Comparison of ENCODE assay signal across 9 cellular contexts in genomic region chr3:25428003-25428861, GRCh38. TPM values are rescaled to one million over a fixed set of nuclear protein-coding genes. Genes with fewer than 3 reads are reported as not detected.
DNase-seq lines count a peak whose midpoint lies in the region; ATAC-seq and TF ChIP-seq lines count a peak whose summit lies in the region.
"Had no signal": no experiment of that assay in that cellular context is flagged by ENCODE, and none has a peak within 500 bp of the region (broad histone marks: within the 10 kb centered on the region; RNA-seq: fewer than 3 reads in every experiment).

Gene RARB, plus strand, starts transcription at chr3:25428263. Its CDS starts 469 bp downstream, at chr3:25428732.

- peak; percentile 60 for DNase-seq in DMS 273 (lab: John Stamatoyannopoulos, UW; ENCODE audit: unreplicated experiment)
- no peak for DNase-seq in DMS 273 treated with DMSO at 0.1 percent for 48 hours (lab: John Stamatoyannopoulos, UW)
- DNase-seq in KBM-7: peak; percentile 51
- DNase-seq in WTC11 (ENCODE audit: low spot score): peak; percentile 35
- DNase-seq in glomerular endothelial cell (ENCODE audit: extremely low read depth, low read depth, low spot score): peak; percentile 93
- DNase-seq in neural progenitor cell (ENCODE audit: low spot score): peak; percentile 73

- POLR2A ChIA-PET in WTC11 (lab: Charles Lee): no interaction called here

- ATAC-seq in WTC11 (peak; percentile 78), HG03039 (IDR thresholded peaks at IDR 0.05; ENCODE audit: unreplicated experiment) (no peak), HG02973 (IDR thresholded peaks at IDR 0.05; ENCODE audit: unreplicated experiment) (no peak)

- no peaks in the 10 kb centered on the region for H3K79me2 ChIP-seq in neural progenitor cell (ENCODE audit: low read depth)

- H3K27me3 ChIP-seq in neural progenitor cell: peaks cover 9% of the 10 kb centered on the region

- H3K4me3 ChIP-seq in neural progenitor cell: peak within 1 kb of the TSS; percentile 51

- CTCF ChIA-PET in WTC11 (lab: Charles Lee): interaction anchor here (1.2 to 1.9 kb wide), 4 partner anchors 13 to 166 kb away, joined by 3 to 12 read pairs (median 4); no protein-coding TSS in a partner anchor

- H3K4me1 Mint-ChIP-seq in WTC11: peaks cover 67% of the 10 kb centered on the region
- H3K4me1 Mint-ChIP-seq in neural progenitor cell: peaks cover 65% of the 10 kb centered on the region

- H3K4me3 Mint-ChIP-seq in WTC11: peak within 1 kb of the TSS; percentile 77
- H3K4me3 Mint-ChIP-seq in neural progenitor cell: peak within 1 kb of the TSS; percentile 89

- peaks cover 22% of the 10 kb centered on the region for H3F3A ChIP-seq in neural progenitor cell (ENCODE audit: low read depth)

- H3K9me3 ChIP-seq in neural progenitor cell (ENCODE audit: low read depth): no peaks in the 10 kb centered on the region

- H3K27ac Mint-ChIP-seq in WTC11 (no peak within 1 kb of the TSS), neural progenitor cell (peak within 1 kb of the TSS; percentile 68)

- H2AFZ ChIP-seq in neural progenitor cell (replicated peaks): peak within 1 kb of the TSS; percentile 77

- in situ Hi-C loops in KBM-7 (cut with MboI; ENCODE audit: low pct_unique_long_range_greater_than_20kb, low sequenced_read_pairs): no loop called here

- H3K36me3 Mint-ChIP-seq in WTC11 (no peaks in the 10 kb centered on the region), neural progenitor cell (no peaks in the 10 kb centered on the region)

- no peaks in the 10 kb centered on the region for H3K36me3 ChIP-seq in neural progenitor cell

- no peak within 1 kb of the TSS for H3K9ac ChIP-seq in neural progenitor cell

- no peaks in the 10 kb centered on the region for H3K9me3 Mint-ChIP-seq in WTC11
- H3K9me3 Mint-ChIP-seq in neural progenitor cell: no peaks in the 10 kb centered on the region

- no peak within 1 kb of the TSS for H3K27ac ChIP-seq in neural progenitor cell
- H3K27ac ChIP-seq: 22Rv1 had no signal

- H4K20me1 ChIP-seq in neural progenitor cell (ENCODE audit: low read depth): no peaks in the 10 kb centered on the region

- H3K4me2 ChIP-seq in neural progenitor cell: peak within 1 kb of the TSS; percentile 85

- H3K4me1 ChIP-seq in neural progenitor cell: peaks cover 63% of the 10 kb centered on the region

- H3K27me3 Mint-ChIP-seq in WTC11 (ENCODE audit: low read depth): peaks cover 31% of the 10 kb centered on the region
- peaks cover 2% of the 10 kb centered on the region for H3K27me3 Mint-ChIP-seq in neural progenitor cell (ENCODE audit: insufficient read depth, low read depth)

- TF ChIP-seq CTCF in WTC11 (IDR thresholded peaks at IDR 0.05) (no peak), neural progenitor cell (IDR thresholded peaks at IDR 0.05) (no peak)

TF ChIP-seq in WTC11, 78 proteins besides CTCF, POLR2A, EP300 and RAD21:
- TF ChIP-seq CBFB (CRISPR knock-in tag; IDR thresholded peaks at IDR 0.05; ENCODE audit: low read depth): no peak
- TF ChIP-seq MAX (CRISPR knock-in tag; IDR thresholded peaks at IDR 0.05): peak; percentile 44; the same call in 1 of the 2 replicates

RNA-seq across cellular contexts. Expression of gene RARB, which starts in this region (rescaled TPM):
- total RNA-seq in WTC11 (2021) (0.14 TPM in 1 of 3 replicates, not detected in the others), glomerular endothelial cell (17.6 and 28.7 TPM in 2 replicates), neural progenitor cell (ENCODE audit: low replicate concordance) (1.4 and 1.8 TPM in 2 replicates)

Comparison
In these comparisons a context has a peak if more than half of its experiments do, and no peak if none do; other contexts are left out.
1. Peak in DNase-seq and ATAC-seq in WTC11; RNA of the gene not detected or under 1 TPM.